9 cellular contexts compared by ENCODE assay signal in genomic region chr5:6732634-6733410, GRCh38. TPM values are rescaled to one million over a fixed set of nuclear protein-coding genes. Genes with fewer than 3 reads are reported as not detected.
A peak's percentile ranks its signal among the peaks of the same experiment; 100 is the strongest.
DNase-seq lines count a peak whose midpoint lies in the region; ATAC-seq, FAIRE-seq and TF ChIP-seq lines count a peak whose summit lies in the region.
"Had no signal": no experiment of that assay in that cellular context is flagged by ENCODE, and none has a peak within 500 bp of the region (broad histone marks: within the 10 kb centered on the region; RNA-seq: fewer than 3 reads in every experiment).

No MANE protein-coding gene starts in this region.

- peaks cover 87% of the 10 kb centered on the region for H3K79me2 ChIP-seq in HepG2 (ENCODE audit: insufficient read depth, low read length)

- H3K4me1 ChIP-seq in body of pancreas = peaks cover 55% of the 10 kb centered on the region
- peaks cover 45% of the 10 kb centered on the region for H3K4me1 ChIP-seq in HepG2 (ENCODE audit: insufficient read depth, low read length)
- peaks cover 0 to 14% of the 10 kb centered on the region in 2 donors for H3K4me1 ChIP-seq in uterus

- H3K36me3 ChIP-seq in body of pancreas (replicated peaks in 1 of 2; ENCODE audit: insufficient read depth in 1 of 2, low read depth in 2 of 2) (no peaks in the 10 kb centered on the region), HepG2 (replicated peaks in 1 of 2; ENCODE audit: control insufficient read depth in 1 of 2, insufficient read depth in 2 of 2, low read length in 2 of 2) (peaks cover 14 to 43% of the 10 kb centered on the region in 2 experiments), uterus (no peaks in the 10 kb centered on the region)

- in situ Hi-C loops in HepG2 (cut with HindIII; ENCODE audit: extremely low pct_ligation_motif_present, low pct_unique_long_range_greater_than_20kb) = loop anchor here (25.0 kb wide), 1 partner anchor 346 kb away; the partner anchor contains the start of gene MED10

- no peak for TF ChIP-seq RAD21 in HepG2 (CRISPR knock-in tag; IDR thresholded peaks at IDR 0.05)

- H3K27me3 Mint-ChIP-seq in activated T-cell treated with anti-CD3 and anti-CD28 coated beads, Interleukin-2, amount 50 U/mL, for 72 hours (ENCODE audit: low read depth) = no peaks in the 10 kb centered on the region

- H3K4me3 ChIP-seq in body of pancreas (no peak overlapping the region), HepG2 (replicated peaks in 1 of 3; ENCODE audit: insufficient read depth in 1 of 3, low read depth in 2 of 3, low read length in 3 of 3) (no peak overlapping the region), uterus (no peak overlapping the region), lower leg skin (ENCODE audit: low read depth, poor library complexity, severe bottlenecking) (no peak overlapping the region)

- H3K27ac ChIP-seq in body of pancreas = peak overlapping the region in 3 of 4 donors; percentile 3 to 54 (median 42)
- peak overlapping the region; percentile 43 for H3K27ac ChIP-seq in HepG2 (ENCODE audit: extremely low read length, insufficient read depth, low read length)
- H3K27ac ChIP-seq in uterus = peak overlapping the region; percentile 38 to 45

- TF ChIP-seq POLR2A in body of pancreas (IDR thresholded peaks at IDR 0.05) (no peak), HepG2 (IDR thresholded peaks at IDR 0.05; ENCODE audit: insufficient read depth in 1 of 2, low read depth in 2 of 2, low read length in 2 of 2) (no peak), uterus (IDR thresholded peaks at IDR 0.05) (no peak), lower leg skin (IDR thresholded peaks at IDR 0.05) (no peak)

- POLR2A ChIA-PET in HepG2 (lab: Yijun Ruan, JAX) = interaction anchor here (1.6 kb wide), 1 partner anchor 20 kb away, joined by 6 read pairs; the partner anchor contains the start of gene TENT4A

- H3K36me3 Mint-ChIP-seq in activated T-cell treated with anti-CD3 and anti-CD28 coated beads, Interleukin-2, amount 50 U/mL, for 72 hours (ENCODE audit: insufficient read depth in 2 of 2) = peaks cover 7 to 9% of the 10 kb centered on the region in 2 donors

- no peaks in the 10 kb centered on the region for H3K9me3 Mint-ChIP-seq in activated T-cell treated with anti-CD3 and anti-CD28 coated beads, Interleukin-2, amount 50 U/mL, for 72 hours

- H2AFZ ChIP-seq in HepG2 (ENCODE audit: low read length) = no peak overlapping the region

- H4K20me1 ChIP-seq in HepG2 (ENCODE audit: insufficient read depth, low read length) = peaks cover 39% of the 10 kb centered on the region

- no peak overlapping the region for H3K9ac ChIP-seq in HepG2 (ENCODE audit: insufficient read depth, low read depth, low read length)

- intact Hi-C loops in body of pancreas (cut with DNase I) (no loop called here), HepG2 (cut with micrococcal nuclease; ENCODE audit: unreplicated experiment) (loop anchor here (5.0 kb wide), 1 partner anchor 101 kb away; the partner anchor contains the start of genes NSUN2 and SRD5A1), uterus (cut with DNase I; ENCODE audit: low total_unique reads) (loop anchor here (5.0 kb wide), 1 partner anchor 331 kb away; no protein-coding TSS in a partner anchor), lower leg skin (cut with DNase I; ENCODE audit: low total_unique reads) (no loop called here)

- H3K9me3 ChIP-seq in body of pancreas (no peaks in the 10 kb centered on the region), HepG2 (ENCODE audit: low read length) (no peaks in the 10 kb centered on the region), uterus (no peaks in the 10 kb centered on the region)

- no peak for TF ChIP-seq EP300 in HepG2 (IDR thresholded peaks at IDR 0.05; ENCODE audit: low read depth in 2 of 2, low read length in 2 of 2)
- TF ChIP-seq EP300 in HepG2 (CRISPR knock-in tag; IDR thresholded peaks at IDR 0.05; ENCODE audit: borderline replicate concordance) = no peak

- ATAC-seq in activated T-cell treated with anti-CD3 and anti-CD28 coated beads, Interleukin-2, amount 50 U/mL, for 72 hours (replicated peaks in 1 of 2) = no peak
- ATAC-seq in body of pancreas (peak; percentile 36), HepG2 (no peak)

- no peak for DNase-seq in activated T-cell treated with anti-CD3 and anti-CD28 coated beads, Interleukin-2, amount 50 U/mL, for 72 hours
- no peak for DNase-seq in activated T-cell treated with anti-CD3 and anti-CD28 coated beads, Interleukin-2, amount 50 U/mL, for 1 hour
- peak in 2 of 4 donors; percentile 30 to 41 for DNase-seq in body of pancreas
- DNase-seq in HepG2 (ENCODE audit: low spot score) = no peak
- DNase-seq in uterus = peak in 1 of 2 donors; percentile 32
- no peak for DNase-seq in NCI-H1417 treated with DMSO at 0.1 percent for 48 hours (lab: John Stamatoyannopoulos, UW)
- DNase-seq in lower leg skin (ENCODE audit: low spot score in 2 of 2) = no peak
- no peak for DNase-seq in middle frontal gyrus (ENCODE audit: extremely low spot score, low spot score)

- no TSS peak for BruUV-seq in HepG2 (replicated peaks; lab: Mats Ljungman, UMichigan)

- no peak overlapping the region for H3K4me2 ChIP-seq in HepG2 (ENCODE audit: low read depth, low read length)

- no peaks in the 10 kb centered on the region for H3K27me3 ChIP-seq in body of pancreas
- no peaks in the 10 kb centered on the region for H3K27me3 ChIP-seq in HepG2 (ENCODE audit: control insufficient read depth in 1 of 2, insufficient read depth in 2 of 2, low read length in 2 of 2)
- H3K27me3 ChIP-seq in uterus = no peaks in the 10 kb centered on the region

- TF ChIP-seq CTCF in body of pancreas (IDR thresholded peaks at IDR 0.05) = no peak
- no peak for TF ChIP-seq CTCF in HepG2 (CRISPR knock-in tag; IDR thresholded peaks at IDR 0.05)
- no peak for TF ChIP-seq CTCF in uterus (IDR thresholded peaks at IDR 0.05)
- no peak for TF ChIP-seq CTCF in lower leg skin (IDR thresholded peaks at IDR 0.05)

- CTCF ChIA-PET in HepG2 (lab: Yijun Ruan, JAX; ENCODE audit: low intra/inter-chr PET ratio, low total read pairs) = no interaction called here

- peak overlapping the region; percentile 94 for H3K27ac Mint-ChIP-seq in activated T-cell treated with anti-CD3 and anti-CD28 coated beads, Interleukin-2, amount 50 U/mL, for 72 hours

- FAIRE-seq in HepG2 (lab: Jason Lieb, UNC) = no peak
- FAIRE-seq: G401.6 had no signal

- 52 to 70% methylated on average over 10 to 13 of the region's 13 CpGs for WGBS in body of pancreas, 2 donors
- 96% methylated on average over 8 of the region's 13 CpGs for WGBS in HepG2 (ENCODE audit: low lambda C conversion rate)
- 36 to 39% methylated on average over 13 of the region's 13 CpGs for WGBS in lower leg skin, 2 donors

- H3K4me1 Mint-ChIP-seq in activated T-cell treated with anti-CD3 and anti-CD28 coated beads, Interleukin-2, amount 50 U/mL, for 72 hours (ENCODE audit: low read depth) = peaks cover 98% of the 10 kb centered on the region

- peak overlapping the region in 1 of 2 donors; percentile 73 for H3K4me3 Mint-ChIP-seq in activated T-cell treated with anti-CD3 and anti-CD28 coated beads, Interleukin-2, amount 50 U/mL, for 72 hours

TF ChIP-seq in HepG2, 621 proteins besides CTCF, POLR2A, EP300 and RAD21 (continues in another document):
- TF ChIP-seq GLI4 (CRISPR knock-in tag; IDR thresholded peaks at IDR 0.05; ENCODE audit: borderline replicate concordance) = no peak
- TF ChIP-seq MTF1 (CRISPR knock-in tag; IDR thresholded peaks at IDR 0.05) = no peak
- TF ChIP-seq HDAC1 (CRISPR knock-in tag; IDR thresholded peaks at IDR 0.05) = no peak
- no peak for TF ChIP-seq ZNF792 (CRISPR knock-in tag; IDR thresholded peaks at IDR 0.05)

RNA-seq across cellular contexts. Expression of gene TENT4A, which starts 19.6 kb away (rescaled TPM):
- 10 to 100 TPM; 45.0 to 49.8 TPM for total RNA-seq in activated T-cell treated with anti-CD3 and anti-CD28 coated beads, Interleukin-2, amount 50 U/mL, for 72 hours
- total RNA-seq in body of pancreas (10 to 100 TPM; 11.9 to 27.7 TPM), HepG2 (2016; rRNA removed; fragmentation: Illumina TruSeq; extraction: Trizol) (7.7 and 13.3 TPM in 2 replicates), uterus (10 to 100 TPM; 14.1 to 43.3 (median 27.2) TPM), lower leg skin (10 to 100 TPM; 12.9 to 51.6 (median 21.6) TPM)
- 16.7 and 22.2 TPM in 2 replicates for total RNA-seq in HepG2 (2016; cell fraction: cytosol; rRNA removed; fragmentation: Illumina TruSeq; extraction: Trizol; ENCODE audit: low read depth)
- total RNA-seq in HepG2 (2016; cell fraction: insoluble cytoplasmic fraction; rRNA removed; fragmentation: Illumina TruSeq; extraction: Trizol) = 6.3 and 11.6 TPM in 2 replicates
- 9.3 and 11.2 TPM in 2 replicates for total RNA-seq in HepG2 (2016; cell fraction: membrane; rRNA removed; fragmentation: Illumina TruSeq; extraction: Trizol)
- total RNA-seq in HepG2 (2016; cell fraction: nucleus; rRNA removed; fragmentation: Illumina TruSeq; extraction: Trizol) = 36.2 and 43.2 TPM in 2 replicates
- polyA plus RNA-seq in HepG2 (2011; rRNA removed) = 6.0 and 6.3 TPM in 2 replicates
- polyA plus RNA-seq in HepG2 (2011; cell fraction: cytosol; rRNA removed) = 3.2 TPM in 2 replicates
- polyA plus RNA-seq in HepG2 (2011; cell fraction: nucleus; rRNA removed) = 38.9 and 57.3 TPM in 2 replicates
- 17.0 and 17.9 TPM in 2 replicates for polyA plus RNA-seq in HepG2 (2012)
- polyA plus RNA-seq in HepG2 (2016; cell fraction: cytosol; fragmentation: Illumina TruSeq; extraction: Trizol; ENCODE audit: low read depth) = 0.76 and 1.1 TPM in 2 replicates
- 7.6 and 11.0 TPM in 2 replicates for polyA plus RNA-seq in HepG2 (2016; cell fraction: insoluble cytoplasmic fraction; fragmentation: Illumina TruSeq; extraction: Trizol; ENCODE audit: low read depth)
- 3.0 TPM in 2 replicates for polyA plus RNA-seq in HepG2 (2016; cell fraction: membrane; fragmentation: Illumina TruSeq; extraction: Trizol; ENCODE audit: low read depth)
- 55.5 and 57.3 TPM in 2 replicates for polyA plus RNA-seq in HepG2 (2016; cell fraction: nucleus; fragmentation: Illumina TruSeq; extraction: Trizol; ENCODE audit: insufficient read depth, low read depth)
- polyA minus RNA-seq in HepG2 (2011; rRNA and poly(A)+ RNA removed; ENCODE audit: low replicate concordance) = 15.3 and 47.0 TPM in 2 replicates
- polyA minus RNA-seq in HepG2 (2011; cell fraction: cytosol; rRNA and poly(A)+ RNA removed) = 5.4 and 6.3 TPM in 2 replicates
- 44.4 and 60.9 TPM in 2 replicates for polyA minus RNA-seq in HepG2 (2011; cell fraction: nucleus; rRNA and poly(A)+ RNA removed)

Comparison
In these comparisons a context has a peak if more than half of its experiments do, and no peak if none do; other contexts are left out.
1. intact Hi-C loops: an anchor here in HepG2 (5.0 kb wide) and uterus (5.0 kb wide); none called in body of pancreas and lower leg skin.